In the genomic region with DNA sequence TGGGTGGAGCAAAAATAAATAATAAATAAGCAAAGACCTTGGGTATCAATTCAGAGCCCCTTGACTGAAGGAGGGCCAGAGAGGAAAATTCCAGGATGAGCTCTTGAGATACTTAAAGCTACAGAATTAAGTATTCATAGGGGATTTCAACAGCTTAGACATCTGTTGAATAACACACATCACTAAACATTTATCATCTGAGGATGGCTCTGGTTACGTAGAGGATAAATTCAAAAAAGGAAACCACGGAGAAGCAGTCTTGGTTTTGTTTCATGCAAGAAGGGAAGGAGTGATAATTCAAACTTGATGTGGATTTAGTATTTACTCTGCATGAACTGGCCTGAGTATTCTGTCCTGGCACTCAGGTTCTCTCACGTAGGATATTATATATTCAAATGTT, we compare ENCODE assay signal across 19 cellular contexts. TPM values are rescaled to one million over a fixed set of nuclear protein-coding genes. Genes with fewer than 3 reads are reported as not detected.
DNase-seq lines count a peak whose midpoint lies in the region; ATAC-seq and TF ChIP-seq lines count a peak whose summit lies in the region.
"Had no signal": no experiment of that assay in that cellular context is flagged by ENCODE, and none has a peak within 500 bp of the region (broad histone marks: within the 10 kb centered on the region; RNA-seq: fewer than 3 reads in every experiment).

No MANE protein-coding gene starts in this region.

- no peaks in the 10 kb centered on the region for H3K27me3 Mint-ChIP-seq in glutamatergic neuron (ENCODE audit: unreplicated experiment)

- H3K4me3 Mint-ChIP-seq in glutamatergic neuron (ENCODE audit: unreplicated experiment), result no peak overlapping the region
- H3K4me3 Mint-ChIP-seq: CD8-positive, alpha-beta T cell had no signal

- H3K36me3 Mint-ChIP-seq in glutamatergic neuron (ENCODE audit: unreplicated experiment), result no peaks in the 10 kb centered on the region
- H3K36me3 Mint-ChIP-seq: CD8-positive, alpha-beta T cell had no signal

- peak overlapping the region; percentile 35 for H3K27ac Mint-ChIP-seq in glutamatergic neuron (ENCODE audit: unreplicated experiment)
- H3K27ac Mint-ChIP-seq: CD8-positive, alpha-beta T cell had no signal

- H3K4me3 ChIP-seq in left ventricle myocardium inferior, result peak overlapping the region; percentile 41
- H3K4me3 ChIP-seq in heart left ventricle, result no peak overlapping the region
- H3K4me3 ChIP-seq: HAP-1, Peyer's patch had no signal

- H3K9me3 ChIP-seq in left ventricle myocardium inferior (replicated peaks) (no peaks in the 10 kb centered on the region), heart left ventricle (no peaks in the 10 kb centered on the region)
- H3K9me3 ChIP-seq: HAP-1, Peyer's patch, SK-N-SH had no signal

- in situ Hi-C loops in GM13977 (cut with MboI; ENCODE audit: low pct_unique_long_range_greater_than_20kb, low sequenced_read_pairs, unreplicated experiment), result no loop called here

- H3K4me1 ChIP-seq in left ventricle myocardium inferior (peaks cover 36% of the 10 kb centered on the region), heart left ventricle (peaks cover 7 to 38% (median 21%) of the 10 kb centered on the region in 12 donors)
- H3K4me1 ChIP-seq: HAP-1 had no signal

- H3K9me3 Mint-ChIP-seq in glutamatergic neuron (ENCODE audit: unreplicated experiment), result peaks cover 4% of the 10 kb centered on the region

- H3K36me3 ChIP-seq in left ventricle myocardium inferior, result no peaks in the 10 kb centered on the region
- H3K36me3 ChIP-seq in heart left ventricle, result no peaks in the 10 kb centered on the region
- H3K36me3 ChIP-seq: HAP-1, Peyer's patch had no signal

- H3K27me3 ChIP-seq in left ventricle myocardium inferior (ENCODE audit: low read depth) (no peaks in the 10 kb centered on the region), heart left ventricle (no peaks in the 10 kb centered on the region)
- H3K27me3 ChIP-seq: Peyer's patch had no signal

- DNase-seq in left ventricle myocardium inferior (no peak), heart left ventricle (no peak), NCI-H82 treated with DMSO at 0.1 percent for 48 hours (lab: John Stamatoyannopoulos, UW; ENCODE audit: unreplicated experiment) (peak; percentile 62), glutamatergic neuron (no peak), GM13977 (ENCODE audit: low spot score) (no peak), NCI-H748 (lab: John Stamatoyannopoulos, UW; ENCODE audit: unreplicated experiment) (no peak), medulla oblongata (ENCODE audit: extremely low spot score) (no peak), NCI-H1694 treated with DMSO at 0.1 percent for 48 hours (lab: John Stamatoyannopoulos, UW) (no peak)
- DNase-seq: CD8-positive, alpha-beta T cell; DMS53; Karpas-422; NCI-H1105 treated with DMSO at 0.1 percent for 48 hours; NCI-H187 treated with DMSO at 0.1 percent for 48 hours; NCI-H2227 treated with DMSO at 0.1 percent for 48 hours; NCI-H69; Peyer's patch; Right ventricle myocardium superior; SK-N-SH had no signal

- no peak for ATAC-seq in heart left ventricle
- ATAC-seq: CD8-positive, alpha-beta T cell had no signal

- intact Hi-C loops in left ventricle myocardium inferior (cut with micrococcal nuclease), result loop anchor here (10.0 kb wide), 1 partner anchor 68 kb away; no protein-coding TSS in a partner anchor
- intact Hi-C loops in heart left ventricle (cut with DNase I), result no loop called here

- H3K27ac ChIP-seq in left ventricle myocardium inferior (replicated peaks), result peak overlapping the region; percentile 78
- peak overlapping the region in 3 of 12 donors; percentile 17 to 55 (median 21) for H3K27ac ChIP-seq in heart left ventricle

- TF ChIP-seq POLR2A in heart left ventricle (IDR thresholded peaks at IDR 0.05), result no peak

- 78 to 82% (median 79%) methylated on average over 3 of the region's 3 CpGs for WGBS in heart left ventricle, 4 donors

- TF ChIP-seq CTCF in left ventricle myocardium inferior (IDR thresholded peaks at IDR 0.05; ENCODE audit: borderline replicate concordance), result no peak
- no peak for TF ChIP-seq CTCF in heart left ventricle (IDR thresholded peaks at IDR 0.05)
- TF ChIP-seq CTCF in glutamatergic neuron (IDR thresholded peaks at IDR 0.05; ENCODE audit: partially characterized antibody, unreplicated experiment), result no peak
- TF ChIP-seq CTCF in GM13977 (IDR thresholded peaks at IDR 0.05; ENCODE audit: extremely low read depth, insufficient read depth, missing control alignments), result no peak

- H3K4me1 Mint-ChIP-seq in glutamatergic neuron (ENCODE audit: low read depth, unreplicated experiment), result peaks cover 45% of the 10 kb centered on the region

RNA-seq across cellular contexts. Expression of a gene that starts 29.8 kb away (rescaled TPM):
- total RNA-seq in left ventricle myocardium inferior (11.1 TPM), heart left ventricle (10 to 100 TPM in 4 of 9 donors, 1 to 10 TPM in 5; 6.7 to 12.4 (median 9.1) TPM), glutamatergic neuron (ENCODE audit: unreplicated experiment) (21.4 TPM)
- polyA plus RNA-seq in heart left ventricle, result 1 to 10 TPM; 3.8 to 6.2 TPM
